ENCODE assay signal across 1 cellular context in genomic region chr5:140140435-140140834, GRCh38.
TF ChIP-seq lines count a peak whose summit lies in the region.

No MANE protein-coding gene starts in this region.

TF ChIP-seq in SK-N-SH, 30 proteins besides CTCF, POLR2A, EP300 and RAD21:
- TF ChIP-seq, protein P1, sequence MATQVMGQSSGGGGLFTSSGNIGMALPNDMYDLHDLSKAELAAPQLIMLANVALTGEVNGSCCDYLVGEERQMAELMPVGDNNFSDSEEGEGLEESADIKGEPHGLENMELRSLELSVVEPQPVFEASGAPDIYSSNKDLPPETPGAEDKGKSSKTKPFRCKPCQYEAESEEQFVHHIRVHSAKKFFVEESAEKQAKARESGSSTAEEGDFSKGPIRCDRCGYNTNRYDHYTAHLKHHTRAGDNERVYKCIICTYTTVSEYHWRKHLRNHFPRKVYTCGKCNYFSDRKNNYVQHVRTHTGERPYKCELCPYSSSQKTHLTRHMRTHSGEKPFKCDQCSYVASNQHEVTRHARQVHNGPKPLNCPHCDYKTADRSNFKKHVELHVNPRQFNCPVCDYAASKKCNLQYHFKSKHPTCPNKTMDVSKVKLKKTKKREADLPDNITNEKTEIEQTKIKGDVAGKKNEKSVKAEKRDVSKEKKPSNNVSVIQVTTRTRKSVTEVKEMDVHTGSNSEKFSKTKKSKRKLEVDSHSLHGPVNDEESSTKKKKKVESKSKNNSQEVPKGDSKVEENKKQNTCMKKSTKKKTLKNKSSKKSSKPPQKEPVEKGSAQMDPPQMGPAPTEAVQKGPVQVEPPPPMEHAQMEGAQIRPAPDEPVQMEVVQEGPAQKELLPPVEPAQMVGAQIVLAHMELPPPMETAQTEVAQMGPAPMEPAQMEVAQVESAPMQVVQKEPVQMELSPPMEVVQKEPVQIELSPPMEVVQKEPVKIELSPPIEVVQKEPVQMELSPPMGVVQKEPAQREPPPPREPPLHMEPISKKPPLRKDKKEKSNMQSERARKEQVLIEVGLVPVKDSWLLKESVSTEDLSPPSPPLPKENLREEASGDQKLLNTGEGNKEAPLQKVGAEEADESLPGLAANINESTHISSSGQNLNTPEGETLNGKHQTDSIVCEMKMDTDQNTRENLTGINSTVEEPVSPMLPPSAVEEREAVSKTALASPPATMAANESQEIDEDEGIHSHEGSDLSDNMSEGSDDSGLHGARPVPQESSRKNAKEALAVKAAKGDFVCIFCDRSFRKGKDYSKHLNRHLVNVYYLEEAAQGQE (IDR thresholded peaks at IDR 0.05; ENCODE audit: low read depth, low read length): no peak
- TF ChIP-seq FOXJ3 (CRISPR knock-in tag; IDR thresholded peaks at IDR 0.05): no peak
- no peak for TF ChIP-seq GABPA (IDR thresholded peaks at IDR 0.05; ENCODE audit: low read depth)
- no peak for TF ChIP-seq CHD2 (IDR thresholded peaks at IDR 0.05; ENCODE audit: low read length, partially characterized antibody)
- TF ChIP-seq TEAD4 (IDR thresholded peaks at IDR 0.05; ENCODE audit: borderline replicate concordance, insufficient read depth): no peak
- TF ChIP-seq RFX5 (IDR thresholded peaks at IDR 0.05; ENCODE audit: low read length): no peak
- no peak for TF ChIP-seq NFIC (IDR thresholded peaks at IDR 0.05; ENCODE audit: borderline replicate concordance)
- TF ChIP-seq, protein P2, sequence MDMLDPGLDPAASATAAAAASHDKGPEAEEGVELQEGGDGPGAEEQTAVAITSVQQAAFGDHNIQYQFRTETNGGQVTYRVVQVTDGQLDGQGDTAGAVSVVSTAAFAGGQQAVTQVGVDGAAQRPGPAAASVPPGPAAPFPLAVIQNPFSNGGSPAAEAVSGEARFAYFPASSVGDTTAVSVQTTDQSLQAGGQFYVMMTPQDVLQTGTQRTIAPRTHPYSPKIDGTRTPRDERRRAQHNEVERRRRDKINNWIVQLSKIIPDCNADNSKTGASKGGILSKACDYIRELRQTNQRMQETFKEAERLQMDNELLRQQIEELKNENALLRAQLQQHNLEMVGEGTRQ (IDR thresholded peaks at IDR 0.05; ENCODE audit: borderline replicate concordance, low read depth, low read length): no peak
- no peak for TF ChIP-seq ZBTB33 (IDR thresholded peaks at IDR 0.05; ENCODE audit: borderline replicate concordance, low read depth)
- no peak for TF ChIP-seq USF1 (IDR thresholded peaks at IDR 0.05; ENCODE audit: borderline replicate concordance, low read depth)
- TF ChIP-seq RXRA (IDR thresholded peaks at IDR 0.05; ENCODE audit: borderline replicate concordance, low read depth): no peak
- no peak for TF ChIP-seq NRF1 (IDR thresholded peaks at IDR 0.05; ENCODE audit: low read depth, low read length)
- TF ChIP-seq MAX (IDR thresholded peaks at IDR 0.05; ENCODE audit: low read depth): no peak
- TF ChIP-seq TAF1 (IDR thresholded peaks at IDR 0.05; ENCODE audit: borderline replicate concordance, low read depth, low read length): no peak
